Comparison of ENCODE assay signal across 15 cellular contexts in the genomic region with DNA sequence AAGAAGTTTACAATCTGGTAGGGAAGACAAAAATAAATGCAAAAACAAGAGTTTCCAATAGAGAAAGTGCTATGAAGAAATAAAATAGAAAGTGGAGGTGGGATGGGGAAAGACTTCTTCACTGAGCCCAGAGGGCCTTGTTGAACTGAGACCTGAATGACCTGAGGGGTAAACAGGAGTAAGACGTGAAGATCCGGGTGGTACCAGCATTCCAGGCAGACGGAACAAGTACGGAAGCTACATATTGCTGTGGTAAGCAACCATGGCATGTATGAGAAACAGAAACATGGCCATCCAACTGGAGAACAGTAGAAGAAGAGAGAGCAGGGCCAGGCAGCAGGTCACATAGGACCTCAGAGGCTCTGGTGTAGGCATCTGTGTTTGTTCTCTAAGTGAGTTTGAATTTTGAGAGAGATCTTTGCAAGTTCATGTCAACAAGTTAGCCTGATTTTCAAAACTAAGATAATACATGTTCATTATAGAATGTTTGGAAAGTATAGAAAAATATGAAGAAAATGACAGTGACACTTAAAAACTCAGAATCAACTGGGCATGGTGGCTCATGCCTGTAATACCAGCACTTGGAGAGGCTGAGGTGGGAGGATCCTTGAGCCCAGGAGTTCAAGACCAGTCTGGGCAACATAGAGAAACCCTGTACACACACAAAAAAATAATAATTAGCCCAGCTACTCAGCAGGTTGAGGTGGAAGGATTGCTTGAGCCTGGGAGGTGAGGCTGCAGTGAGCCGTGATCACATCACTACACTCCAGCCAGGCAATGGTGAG.
A peak's percentile ranks its signal among the peaks of the same experiment; 100 is the strongest.
DNase-seq lines count a peak whose midpoint lies in the region; ATAC-seq, FAIRE-seq and TF ChIP-seq lines count a peak whose summit lies in the region.
"Had no signal": no experiment of that assay in that cellular context is flagged by ENCODE, and none has a peak within 500 bp of the region (broad histone marks: within the 10 kb centered on the region; RNA-seq: fewer than 3 reads in every experiment).

No MANE protein-coding gene starts in this region.

- no peak overlapping the region for H2AK5ac ChIP-seq in IMR-90 (ENCODE audit: low read depth, low read length)

- no peaks in the 10 kb centered on the region for H3K4me1 Mint-ChIP-seq in nephron progenitor cell
- H3K4me1 Mint-ChIP-seq in Calu3 (ENCODE audit: low read depth, unreplicated experiment) = peaks cover 21% of the 10 kb centered on the region
- H3K4me1 Mint-ChIP-seq: CD4-positive, alpha-beta memory T cell had no signal

- H3K27me3 Mint-ChIP-seq in nephron progenitor cell (ENCODE audit: low read depth, poor library complexity) (no peaks in the 10 kb centered on the region), Calu3 (ENCODE audit: unreplicated experiment) (no peaks in the 10 kb centered on the region)
- H3K27me3 Mint-ChIP-seq: CD4-positive, alpha-beta memory T cell had no signal

- no peak overlapping the region for H3K23ac ChIP-seq in IMR-90 (ENCODE audit: low read depth, low read length)

- POLR2A ChIA-PET in IMR-90 (lab: Charles Lee; ENCODE audit: unreplicated experiment) = no interaction called here

- intact Hi-C loops in IMR-90 (cut with micrococcal nuclease) = no loop called here
- intact Hi-C loops in Calu3 (cut with micrococcal nuclease; ENCODE audit: unreplicated experiment) = loop anchor here (5.0 kb wide), 2 partner anchors 83 to 168 kb away; partner anchors contain the start of gene SEMA5B

- ATAC-seq in IMR-90 (ENCODE audit: low read depth) (no peak), SK-N-SH treated with all-trans-retinoic acid at 6 μM for 48 hours (no peak)
- ATAC-seq: GM23338, HCT116 had no signal

- no peaks in the 10 kb centered on the region for H3K27me3 ChIP-seq in IMR-90 (ENCODE audit: control insufficient read depth, insufficient read depth, low read length)

- H3K4me3 ChIP-seq in IMR-90 (ENCODE audit: insufficient read depth, low read depth, low read length) = no peak overlapping the region
- no peak overlapping the region for H3K4me3 ChIP-seq in SK-N-MC
- H3K4me3 ChIP-seq: GM23338 had no signal

- no peak overlapping the region for H3K4ac ChIP-seq in IMR-90 (ENCODE audit: low read depth, low read length)

- no peak overlapping the region for H4K5ac ChIP-seq in IMR-90 (ENCODE audit: low read depth, low read length)

- H3K4me1 ChIP-seq in IMR-90 (ENCODE audit: control insufficient read depth, insufficient read depth, low read length) = no peaks in the 10 kb centered on the region

- H3K9me1 ChIP-seq in IMR-90 (ENCODE audit: insufficient read depth, low read length) = 0 out of 2 replicates have a peak, but pooled peaks cover 5% of the 10 kb centered on the region

- H3K4me2 ChIP-seq in IMR-90 (ENCODE audit: low read depth, low read length) = no peak overlapping the region
- H3K4me2 ChIP-seq: GM23338 had no signal

- H3K36me3 ChIP-seq in IMR-90 (ENCODE audit: control insufficient read depth, insufficient read depth, low read length) = no peaks in the 10 kb centered on the region
- peaks cover 14% of the 10 kb centered on the region for H3K36me3 ChIP-seq in SK-N-MC (ENCODE audit: insufficient read depth, low read length)

- no peak overlapping the region for H4K91ac ChIP-seq in IMR-90 (ENCODE audit: insufficient read depth, low read depth, low read length)

- no peak overlapping the region for H3K18ac ChIP-seq in IMR-90 (ENCODE audit: low read depth, low read length)

- CTCF ChIA-PET in IMR-90 (lab: Yijun Ruan, JAX) (interaction anchor here (1.4 kb wide), 1 partner anchor 16 kb away, joined by 3 read pairs; no protein-coding TSS in a partner anchor), Calu3 (lab: Charles Lee) (interaction anchor here (0.5 kb wide), 1 partner anchor 35 kb away, joined by 3 read pairs; no protein-coding TSS in a partner anchor)

- TF ChIP-seq RAD21 in IMR-90 (IDR thresholded peaks at IDR 0.05; ENCODE audit: low read length) = no peak

- H3K9me3 Mint-ChIP-seq in nephron progenitor cell (no peaks in the 10 kb centered on the region), Calu3 (ENCODE audit: low read depth, unreplicated experiment) (no peaks in the 10 kb centered on the region)
- H3K9me3 Mint-ChIP-seq: CD4-positive, alpha-beta memory T cell; GM23338; H9 had no signal

- peak; percentile 17 for FAIRE-seq in urothelium cell line (lab: Jason Lieb, UNC)

- TF ChIP-seq POLR2A in IMR-90 (IDR thresholded peaks at IDR 0.05; ENCODE audit: low read depth, low read length) = no peak

- H2BK15ac ChIP-seq in IMR-90 (ENCODE audit: low read depth, low read length) = no peak overlapping the region

- H2AK9ac ChIP-seq in IMR-90 (replicated peaks; ENCODE audit: low read depth, low read length, poor library complexity) = no peak overlapping the region

- BruUV-seq in IMR-90 (replicated peaks; lab: Mats Ljungman, UMichigan) = no TSS peak
- no TSS peak for BruUV-seq in Calu3 (replicated peaks; lab: Mats Ljungman, UMichigan)

- no peak overlapping the region for H3K14ac ChIP-seq in IMR-90 (replicated peaks; ENCODE audit: low read depth, low read length)

- no peak overlapping the region for H2BK20ac ChIP-seq in IMR-90 (ENCODE audit: low read depth, low read length)

- dilution Hi-C loops in IMR-90 (cut with HindIII; ENCODE audit: low sequenced_read_pairs, unreplicated experiment) = no loop called here

- H3K4me3 Mint-ChIP-seq in nephron progenitor cell = no peak overlapping the region
- H3K4me3 Mint-ChIP-seq in Calu3 (ENCODE audit: low read depth, unreplicated experiment) = no peak overlapping the region
- H3K4me3 Mint-ChIP-seq: CD4-positive, alpha-beta memory T cell; GM23338; H9 had no signal

- H3K27ac ChIP-seq in IMR-90 (ENCODE audit: insufficient read depth, low read length) = no peak overlapping the region
- peak overlapping the region; percentile 13; the same call in 1 of the 2 replicates for H3K27ac ChIP-seq in SK-N-MC

- no peaks in the 10 kb centered on the region for H3K79me1 ChIP-seq in IMR-90 (ENCODE audit: low read depth in 1 of 2, low read length in 2 of 2)

- H3K27ac Mint-ChIP-seq in nephron progenitor cell = peak overlapping the region; percentile 4
- no peak overlapping the region for H3K27ac Mint-ChIP-seq in Calu3 (ENCODE audit: unreplicated experiment)
- H3K27ac Mint-ChIP-seq: GM23338, H9 had no signal

- H4K8ac ChIP-seq in IMR-90 (ENCODE audit: low read depth in 2 of 2, low read length in 2 of 2) = no peak overlapping the region

- 100% methylated on average over 2 of the region's 5 CpGs; no CpG with 5 or more reads in 1 of the 2 experiments for WGBS in IMR-90 (ENCODE audit: extremely low coverage in 2 of 2, insufficient read length in 1 of 2), 2 experiments

- in situ Hi-C loops in IMR-90 (cut with MboI; ENCODE audit: low sequenced_read_pairs) = no loop called here

- TF ChIP-seq CTCF in IMR-90 (conservative IDR thresholded peaks at IDR 0.05; ENCODE audit: low read depth, low read length) = no peak
- no peak for TF ChIP-seq CTCF in nephron progenitor cell (IDR thresholded peaks at IDR 0.05)
- TF ChIP-seq CTCF in Calu3 (IDR thresholded peaks at IDR 0.05; ENCODE audit: unreplicated experiment) = no peak

- H3K9ac ChIP-seq in IMR-90 (ENCODE audit: low read depth, low read length) (no peak overlapping the region), SK-N-MC (ENCODE audit: insufficient read length) (no peak overlapping the region)

- H3K9me3 ChIP-seq in IMR-90 (ENCODE audit: control insufficient read depth, insufficient read depth, low read length) (no peaks in the 10 kb centered on the region), SK-N-MC (ENCODE audit: low read depth, low read length) (no peaks in the 10 kb centered on the region)

- H2BK5ac ChIP-seq in IMR-90 (ENCODE audit: low read depth, low read length, poor library complexity, severe bottlenecking) = no peak overlapping the region

- DNase-seq in IMR-90 (no peak), SK-N-MC (ENCODE audit: low read depth, low spot score) (no peak), nephron progenitor cell (no peak), urothelium cell line (ENCODE audit: low spot score) (no peak), Calu3 (no peak), NK-92 (lab: John Stamatoyannopoulos, UW; ENCODE audit: unreplicated experiment) (no peak)
- DNase-seq: C1 segment of cervical spinal cord; CD4-positive, alpha-beta memory T cell; COR-L47; DMS153; DND-41; H9 had no signal

- H4K20me1 ChIP-seq in IMR-90 (ENCODE audit: insufficient read depth, low read length) = no peaks in the 10 kb centered on the region

- H2AFZ ChIP-seq in IMR-90 (replicated peaks; ENCODE audit: low read length, poor library complexity) = peak overlapping the region; percentile 41
- H2AFZ ChIP-seq: GM23338 had no signal

- H3K56ac ChIP-seq in IMR-90 (ENCODE audit: extremely low read depth, insufficient read depth, low read length) = no peak overlapping the region

- no peak overlapping the region for H2BK120ac ChIP-seq in IMR-90 (ENCODE audit: low read depth, low read length)

- peaks cover 9% of the 10 kb centered on the region for H3K36me3 Mint-ChIP-seq in nephron progenitor cell (ENCODE audit: low read depth)
- H3K36me3 Mint-ChIP-seq in Calu3 (ENCODE audit: insufficient read depth, unreplicated experiment) = no peaks in the 10 kb centered on the region

TF ChIP-seq in IMR-90, 13 proteins besides CTCF, POLR2A, EP300 and RAD21:
- TF ChIP-seq CHD1 (IDR thresholded peaks at IDR 0.05; ENCODE audit: low read depth, low read length) (no peak), RFX5 (IDR thresholded peaks at IDR 0.05; ENCODE audit: low read depth, low read length) (no peak)

TF ChIP-seq in SK-N-SH treated with all-trans-retinoic acid at 6 μM for 48 hours, 23 proteins besides CTCF, POLR2A, EP300 and RAD21 (continues in another document):
- TF ChIP-seq GLIS3 (CRISPR knock-in tag; IDR thresholded peaks at IDR 0.05) (no peak), ARNTL (CRISPR knock-in tag; IDR thresholded peaks at IDR 0.05; ENCODE audit: borderline replicate concordance, low read depth) (no peak), ZNF70 (CRISPR knock-in tag; IDR thresholded peaks at IDR 0.05) (no peak), ZFP30 (CRISPR knock-in tag; IDR thresholded peaks at IDR 0.05) (no peak), TOX (CRISPR knock-in tag; IDR thresholded peaks at IDR 0.05; ENCODE audit: borderline replicate concordance) (no peak), TCF4 (CRISPR knock-in tag; IDR thresholded peaks at IDR 0.05; ENCODE audit: borderline replicate concordance) (no peak), CREB5 (CRISPR knock-in tag; IDR thresholded peaks at IDR 0.05; ENCODE audit: low read depth) (no peak), ZFP3 (CRISPR knock-in tag; IDR thresholded peaks at IDR 0.05) (no peak)
